In the genomic region with DNA sequence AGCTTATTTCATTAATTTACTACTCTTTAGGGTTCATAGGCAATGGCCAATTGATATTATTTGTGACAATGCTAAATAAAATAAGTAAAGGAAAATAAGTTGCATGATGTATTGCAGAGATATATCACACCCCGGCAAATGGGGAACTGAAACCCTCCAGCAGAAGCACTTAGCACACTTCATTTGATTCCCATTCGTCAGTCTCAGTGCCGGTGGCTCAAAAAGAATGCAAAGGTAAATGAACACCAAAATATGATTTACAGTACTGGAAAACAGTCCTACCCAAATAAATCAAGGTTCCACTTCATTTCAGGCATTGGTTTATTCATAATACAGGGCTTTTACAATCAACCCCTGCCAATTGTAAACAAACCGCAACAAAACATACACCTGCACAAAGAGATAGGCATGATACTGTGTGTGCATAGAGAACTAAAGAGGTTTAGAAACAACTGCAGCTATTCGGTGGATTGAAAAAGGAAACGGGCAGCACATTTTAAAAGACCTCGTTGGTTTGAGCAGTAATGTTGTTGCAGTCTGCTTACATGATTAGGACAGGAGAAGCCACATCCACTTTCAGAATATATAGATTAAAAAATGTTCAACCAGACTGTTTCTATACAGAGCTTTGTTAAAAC, we compare ENCODE assay signal across 10 cellular contexts.
A peak's percentile ranks its signal among the peaks of the same experiment; 100 is the strongest.
DNase-seq lines count a peak whose midpoint lies in the region; ATAC-seq and TF ChIP-seq lines count a peak whose summit lies in the region.
"Had no signal": no experiment of that assay in that cellular context is flagged by ENCODE, and none has a peak within 500 bp of the region (broad histone marks: within the 10 kb centered on the region; RNA-seq: fewer than 3 reads in every experiment).

No MANE protein-coding gene starts in this region.

- intact Hi-C loops in stomach (cut with DNase I; ENCODE audit: low total_unique reads) = no loop called here
- intact Hi-C loops in Caco-2 (cut with micrococcal nuclease; ENCODE audit: unreplicated experiment) = no loop called here

- TF ChIP-seq EP300 in stomach (IDR thresholded peaks at IDR 0.05) = no peak

- H3K4me1 Mint-ChIP-seq in Caco-2 (ENCODE audit: low read depth, unreplicated experiment) = peaks cover 7% of the 10 kb centered on the region
- H3K4me1 Mint-ChIP-seq: CD14-positive monocyte had no signal

- H3K36me3 Mint-ChIP-seq in Caco-2 (ENCODE audit: insufficient read depth, unreplicated experiment) = no peaks in the 10 kb centered on the region
- H3K36me3 Mint-ChIP-seq: CD14-positive monocyte had no signal

- 16 to 35% (median 29%) methylated on average over 7 of the region's 7 CpGs for WGBS in stomach, 5 donors

- DNase-seq in GM06990 (ENCODE audit: extremely low read depth, insufficient read length) (peak; percentile 16), NCI-H748 (lab: John Stamatoyannopoulos, UW; ENCODE audit: unreplicated experiment) (peak; percentile 76), occipital lobe (lab: John Stamatoyannopoulos, UW) (no peak), stomach (no peak), Caco-2 (no peak)
- DNase-seq in stimulated activated CD4-positive, alpha-beta T cell treated with anti-CD3 and anti-CD28 coated beads, Interleukin-4, amount 100 ng/mL, for 24 hours = no peak

- H3K4me1 ChIP-seq in stomach = peaks cover 0 to 10% (median 0%) of the 10 kb centered on the region in 4 donors
- no peaks in the 10 kb centered on the region for H3K4me1 ChIP-seq in Caco-2

- no peak overlapping the region for H3K27ac ChIP-seq in stomach

- CTCF ChIA-PET in Caco-2 (lab: Charles Lee) = no interaction called here

- no peaks in the 10 kb centered on the region for H3K9me3 Mint-ChIP-seq in Caco-2 (ENCODE audit: unreplicated experiment)

- no peak for TF ChIP-seq POLR2A in stomach (IDR thresholded peaks at IDR 0.05)

- no peak overlapping the region for H3K4me3 Mint-ChIP-seq in Caco-2 (ENCODE audit: unreplicated experiment)
- H3K4me3 Mint-ChIP-seq: CD14-positive monocyte had no signal

- no peak overlapping the region for H3K4me3 ChIP-seq in GM06990 (replicated peaks; ENCODE audit: low read depth, low read length)
- H3K4me3 ChIP-seq in stomach = no peak overlapping the region
- no peak overlapping the region for H3K4me3 ChIP-seq in Caco-2 (ENCODE audit: low read depth, low read length)
- H3K4me3 ChIP-seq: smooth muscle cell had no signal

- H3K9me3 ChIP-seq in stomach (no peaks in the 10 kb centered on the region), Caco-2 (no peaks in the 10 kb centered on the region)

- peak; percentile 99 for ATAC-seq in GM21367 (IDR thresholded peaks at IDR 0.05; ENCODE audit: unreplicated experiment)
- peak; percentile 87 for ATAC-seq in HG03196 (IDR thresholded peaks at IDR 0.05; ENCODE audit: unreplicated experiment)

- TF ChIP-seq CTCF in GM06990 (IDR thresholded peaks at IDR 0.05; ENCODE audit: insufficient read depth, low read length, poor library complexity, severe bottlenecking) (no peak), stomach (IDR thresholded peaks at IDR 0.05) (no peak), Caco-2 (IDR thresholded peaks at IDR 0.05; ENCODE audit: insufficient read depth in 1 of 2, low read depth in 1 of 2, low read length in 1 of 2, severe bottlenecking in 1 of 2, unreplicated experiment in 1 of 2) (no peak)

- POLR2A ChIA-PET in Caco-2 (lab: Charles Lee) = no interaction called here

- H3K27me3 ChIP-seq in GM06990 (replicated peaks; ENCODE audit: control insufficient read depth, insufficient read depth, low read length) (no peaks in the 10 kb centered on the region), stomach (no peaks in the 10 kb centered on the region), Caco-2 (replicated peaks; ENCODE audit: control insufficient read depth, insufficient read depth, low read length) (no peaks in the 10 kb centered on the region)

- no peak overlapping the region for H3K27ac Mint-ChIP-seq in Caco-2 (ENCODE audit: unreplicated experiment)
- H3K27ac Mint-ChIP-seq: CD14-positive monocyte had no signal

- H3K36me3 ChIP-seq in GM06990 (ENCODE audit: control insufficient read depth, insufficient read depth, low read length) (no peaks in the 10 kb centered on the region), stomach (no peaks in the 10 kb centered on the region), Caco-2 (ENCODE audit: control insufficient read depth, insufficient read depth, low read length) (no peaks in the 10 kb centered on the region)

- peaks cover 6% of the 10 kb centered on the region for H3K27me3 Mint-ChIP-seq in Caco-2 (ENCODE audit: insufficient read depth, unreplicated experiment)

- no TSS peak for BruUV-seq in Caco-2 (replicated peaks; lab: Mats Ljungman, UMichigan)

Comparison
In these comparisons a context has a peak if more than half of its experiments do, and no peak if none do; other contexts are left out.
1. DNase-seq: peak in GM06990 (single experiment) and NCI-H748 (single experiment); none in occipital lobe (single experiment), stomach (single experiment), stimulated activated CD4-positive, alpha-beta T cell treated with anti-CD3 and anti-CD28 coated beads, Interleukin-4, amount 100 ng/mL, for 24 hours (single experiment) and Caco-2 (0 of 2).